ENCODE assay signal across 12 cellular contexts in the genomic region with DNA sequence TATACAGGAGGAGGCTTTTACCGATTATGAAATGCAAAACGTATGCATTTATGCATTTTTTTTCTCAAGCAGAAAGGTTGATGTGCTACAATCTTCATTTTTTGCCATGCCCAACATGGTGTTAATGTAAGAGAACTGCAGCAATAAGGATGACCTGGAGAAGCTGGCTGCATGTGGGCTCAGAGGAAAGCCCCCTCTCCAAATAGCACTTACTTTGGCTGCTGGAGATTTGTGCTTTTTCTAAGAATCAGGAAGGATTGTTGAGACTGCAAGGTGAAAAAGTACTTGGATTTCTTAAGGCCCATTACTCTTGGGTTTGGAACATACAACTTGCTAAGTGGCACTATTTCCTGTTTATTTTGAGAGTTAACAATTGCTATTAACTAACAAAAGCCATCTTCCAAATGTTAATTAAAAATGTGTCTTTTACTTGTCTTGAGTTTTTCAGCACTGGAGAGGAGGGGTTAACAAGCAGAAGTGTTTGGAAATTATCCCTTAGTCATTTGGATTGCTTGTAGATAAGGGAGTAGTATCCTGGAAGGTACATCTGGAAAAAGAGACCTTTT. TPM values are rescaled to one million over a fixed set of nuclear protein-coding genes. Genes with fewer than 3 reads are reported as not detected.
DNase-seq lines count a peak whose midpoint lies in the region; ATAC-seq, FAIRE-seq and TF ChIP-seq lines count a peak whose summit lies in the region.
"Had no signal": no experiment of that assay in that cellular context is flagged by ENCODE, and none has a peak within 500 bp of the region (broad histone marks: within the 10 kb centered on the region; RNA-seq: fewer than 3 reads in every experiment).

No MANE protein-coding gene starts in this region.

- ATAC-seq in GM23338, result no peak
- no peak for ATAC-seq in sciatic nerve
- ATAC-seq: activated naive CD4-positive, alpha-beta T cell treated with anti-CD3 and anti-CD28 coated beads, Interleukin-2, amount 50 U/mL, for 72 hours had no signal

- H3K9me3 Mint-ChIP-seq in GM23338 (peaks cover 15% of the 10 kb centered on the region), progenitor cell of endocrine pancreas (ENCODE audit: low read depth) (peaks cover 3% of the 10 kb centered on the region), Caco-2 (ENCODE audit: unreplicated experiment) (no peaks in the 10 kb centered on the region)
- H3K9me3 Mint-ChIP-seq: activated naive CD4-positive, alpha-beta T cell treated with anti-CD3 and anti-CD28 coated beads, Interleukin-2, amount 50 U/mL, for 72 hours had no signal

- H3K4me1 Mint-ChIP-seq in GM23338 (peaks cover 44% of the 10 kb centered on the region), progenitor cell of endocrine pancreas (ENCODE audit: low read depth) (peaks cover 30% of the 10 kb centered on the region), Caco-2 (ENCODE audit: low read depth, unreplicated experiment) (peaks cover 8% of the 10 kb centered on the region)

- POLR2A ChIA-PET in OCI-LY7 (lab: Charles Lee) (interaction anchor here (1.5 to 2.7 kb wide), 2 partner anchors 10 kb away, joined by 7 to 10 read pairs; no protein-coding TSS in a partner anchor), Caco-2 (lab: Charles Lee) (no interaction called here)

- TF ChIP-seq POLR2A in GM12891 (IDR thresholded peaks at IDR 0.05; ENCODE audit: low read depth, low read length), result no peak

- H3K4me3 Mint-ChIP-seq in GM23338 (peak overlapping the region; percentile 97), progenitor cell of endocrine pancreas (ENCODE audit: low read depth) (peak overlapping the region; percentile 100), Caco-2 (ENCODE audit: unreplicated experiment) (no peak overlapping the region)

- no peak for FAIRE-seq in GM12891 (lab: Jason Lieb, UNC)
- FAIRE-seq: islet of Langerhans had no signal

- DNase-seq in GM23338 (ENCODE audit: low spot score), result peak; percentile 52
- DNase-seq in OCI-LY7 (ENCODE audit: low spot score), result no peak
- DNase-seq in fibroblast of villous mesenchyme (ENCODE audit: low read depth), result no peak
- no peak for DNase-seq in progenitor cell of endocrine pancreas (ENCODE audit: low spot score, unreplicated experiment)
- DNase-seq in Caco-2, result no peak
- DNase-seq in sciatic nerve (ENCODE audit: low spot score), result no peak
- DNase-seq in GM12891 (ENCODE audit: insufficient read length, low spot score), result no peak
- DNase-seq: NCI-H1092 had no signal

- intact Hi-C loops in OCI-LY7 (cut with micrococcal nuclease; ENCODE audit: unreplicated experiment) (no loop called here), Caco-2 (cut with micrococcal nuclease; ENCODE audit: unreplicated experiment) (loop anchor here (5.0 to 10.0 kb wide), 4 partner anchors 228 to 1848 kb away; no protein-coding TSS in a partner anchor), sciatic nerve (cut with DNase I) (no loop called here)

- peaks cover 10% of the 10 kb centered on the region; the same call in 1 of the 2 replicates for H4K20me1 ChIP-seq in GM23338 (replicated peaks; ENCODE audit: insufficient read depth)
- H4K20me1 ChIP-seq in OCI-LY7 (ENCODE audit: insufficient read depth, low read length), result peaks cover 16% of the 10 kb centered on the region; the same call in 1 of the 2 replicates

- H3K79me2 ChIP-seq in GM23338 (replicated peaks; ENCODE audit: insufficient read depth) (peaks cover 60% of the 10 kb centered on the region), OCI-LY7 (ENCODE audit: insufficient read depth, low read depth, low read length) (peaks cover 62% of the 10 kb centered on the region)

- H3K27ac Mint-ChIP-seq in GM23338, result peak overlapping the region; percentile 81
- H3K27ac Mint-ChIP-seq in progenitor cell of endocrine pancreas, result peak overlapping the region; percentile 94
- H3K27ac Mint-ChIP-seq in Caco-2 (ENCODE audit: unreplicated experiment), result no peak overlapping the region
- H3K27ac Mint-ChIP-seq: activated naive CD4-positive, alpha-beta T cell treated with anti-CD3 and anti-CD28 coated beads, Interleukin-2, amount 50 U/mL, for 72 hours had no signal

- H3K27me3 Mint-ChIP-seq in GM23338 (ENCODE audit: insufficient read depth, low read depth, poor library complexity), result peaks cover 34% of the 10 kb centered on the region
- H3K27me3 Mint-ChIP-seq in progenitor cell of endocrine pancreas, result no peaks in the 10 kb centered on the region
- H3K27me3 Mint-ChIP-seq in Caco-2 (ENCODE audit: insufficient read depth, unreplicated experiment), result no peaks in the 10 kb centered on the region

- H3K4me1 ChIP-seq in GM23338 (ENCODE audit: insufficient read depth), result peaks cover 19% of the 10 kb centered on the region
- peaks cover 65% of the 10 kb centered on the region for H3K4me1 ChIP-seq in OCI-LY7 (ENCODE audit: insufficient read depth, low read length, poor library complexity, severe bottlenecking)
- H3K4me1 ChIP-seq in Caco-2, result peaks cover 20% of the 10 kb centered on the region

- H3K9me2 ChIP-seq in GM23338 (ENCODE audit: insufficient read depth) (no peaks in the 10 kb centered on the region), OCI-LY7 (ENCODE audit: insufficient read depth, low read length) (no peaks in the 10 kb centered on the region)

- TF ChIP-seq CTCF in GM23338 (conservative IDR thresholded peaks at IDR 0.05; ENCODE audit: low read depth in 2 of 2), result no peak
- no peak for TF ChIP-seq CTCF in OCI-LY7 (conservative IDR thresholded peaks at IDR 0.05; ENCODE audit: low read length)
- no peak for TF ChIP-seq CTCF in fibroblast of villous mesenchyme (IDR thresholded peaks at IDR 0.05; ENCODE audit: insufficient read depth, low read depth, low read length)
- TF ChIP-seq CTCF in progenitor cell of endocrine pancreas (IDR thresholded peaks at IDR 0.05; ENCODE audit: unreplicated experiment), result no peak
- TF ChIP-seq CTCF in Caco-2 (IDR thresholded peaks at IDR 0.05; ENCODE audit: insufficient read depth in 1 of 2, low read depth in 1 of 2, low read length in 1 of 2, severe bottlenecking in 1 of 2, unreplicated experiment in 1 of 2), result no peak

- BruUV-seq in OCI-LY7 (replicated peaks; lab: Mats Ljungman, UMichigan) (no TSS peak), Caco-2 (replicated peaks; lab: Mats Ljungman, UMichigan) (no TSS peak)

- CTCF ChIA-PET in OCI-LY7 (lab: Charles Lee; ENCODE audit: unreplicated experiment), result interaction anchor here (0.8 kb wide), 1 partner anchor 11 kb away, joined by 3 read pairs; no protein-coding TSS in a partner anchor
- CTCF ChIA-PET in Caco-2 (lab: Charles Lee), result no interaction called here

- peaks cover 60% of the 10 kb centered on the region for H3K36me3 Mint-ChIP-seq in GM23338 (ENCODE audit: low read depth)
- H3K36me3 Mint-ChIP-seq in progenitor cell of endocrine pancreas (ENCODE audit: insufficient read depth), result peaks cover 54% of the 10 kb centered on the region
- peaks cover 71% of the 10 kb centered on the region for H3K36me3 Mint-ChIP-seq in Caco-2 (ENCODE audit: insufficient read depth, unreplicated experiment)

- H3F3A ChIP-seq in GM23338 (replicated peaks; ENCODE audit: low read depth), result peaks cover 20% of the 10 kb centered on the region

- H3K36me3 ChIP-seq in GM23338 (ENCODE audit: insufficient read depth) (peaks cover 8% of the 10 kb centered on the region; the same call in 1 of the 2 replicates), OCI-LY7 (ENCODE audit: insufficient read depth, low read length) (peaks cover 53% of the 10 kb centered on the region), Caco-2 (ENCODE audit: control insufficient read depth, insufficient read depth, low read length) (peaks cover 2% of the 10 kb centered on the region; the same call in 1 of the 2 replicates)
- H3K36me3 ChIP-seq: suprapubic skin had no signal

- peak overlapping the region; percentile 75 for H3K4me3 ChIP-seq in GM23338
- H3K4me3 ChIP-seq in OCI-LY7 (ENCODE audit: low read depth, low read length, poor library complexity, severe bottlenecking), result peak overlapping the region; percentile 94
- H3K4me3 ChIP-seq in fibroblast of villous mesenchyme (ENCODE audit: low read depth, low read length), result peak overlapping the region; percentile 91
- no peak overlapping the region for H3K4me3 ChIP-seq in Caco-2 (ENCODE audit: low read depth, low read length)

- peak overlapping the region; percentile 94 for H3K27ac ChIP-seq in GM23338 (ENCODE audit: low read depth)
- H3K27ac ChIP-seq in OCI-LY7 (ENCODE audit: low read depth, low read length, poor library complexity, severe bottlenecking), result peak overlapping the region; percentile 98
- H3K27ac ChIP-seq: RWPE1, suprapubic skin had no signal

- H3K4me2 ChIP-seq in GM23338, result peak overlapping the region; percentile 80
- H3K4me2 ChIP-seq in OCI-LY7 (ENCODE audit: low read length), result peak overlapping the region; percentile 81

- H2AFZ ChIP-seq in GM23338 (no peak overlapping the region), OCI-LY7 (ENCODE audit: low read length) (no peak overlapping the region)

- H3K9me3 ChIP-seq in OCI-LY7 (ENCODE audit: low read length), result no peaks in the 10 kb centered on the region
- no peaks in the 10 kb centered on the region for H3K9me3 ChIP-seq in Caco-2
- H3K9me3 ChIP-seq: suprapubic skin had no signal

- H3K27me3 ChIP-seq in GM23338 (ENCODE audit: insufficient read depth) (no peaks in the 10 kb centered on the region), Caco-2 (replicated peaks; ENCODE audit: control insufficient read depth, insufficient read depth, low read length) (no peaks in the 10 kb centered on the region)
- H3K27me3 ChIP-seq: suprapubic skin had no signal

TF ChIP-seq in GM23338, 12 proteins besides CTCF, POLR2A, EP300 and RAD21 (continues in another document):
- no peak for TF ChIP-seq EZH2phosphoT487 (IDR thresholded peaks at IDR 0.05; ENCODE audit: unreplicated experiment)
- TF ChIP-seq NANOG (IDR thresholded peaks at IDR 0.05; ENCODE audit: borderline replicate concordance), result peak; percentile 95

TF ChIP-seq in GM12891, 5 proteins besides CTCF, POLR2A, EP300 and RAD21:
- TF ChIP-seq POLR2AphosphoS5 (IDR thresholded peaks at IDR 0.05; ENCODE audit: low read depth, low read length) (no peak), TAF1 (IDR thresholded peaks at IDR 0.05; ENCODE audit: low read depth, low read length) (no peak), PAX5 (IDR thresholded peaks at IDR 0.05; ENCODE audit: insufficient read depth, low read length, severe bottlenecking) (no peak)
TF ChIP-seq in GM12891: peak in this region for 0.

RNA-seq across cellular contexts. Expression of a gene that starts 5.6 kb away (rescaled TPM):
- total RNA-seq in GM23338 (2014; rRNA removed; shearing (Covaris generic)), result 156 and 164 TPM in 2 replicates
- polyA plus RNA-seq in GM23338 (2016; fragmentation: Nextera tagmentation; extraction: Ambion mirVana), result 235 and 245 TPM in 2 replicates
- total RNA-seq in OCI-LY7 (2014; rRNA removed; shearing (Covaris generic)), result 55.2 and 55.3 TPM in 2 replicates
- 58.1 and 78.1 TPM in 2 replicates for total RNA-seq in OCI-LY7 (2022)
- total RNA-seq in fibroblast of villous mesenchyme, result 33.2 and 71.8 TPM in 2 replicates
- total RNA-seq in progenitor cell of endocrine pancreas, result 274 and 293 TPM in 2 replicates
- 76.8 and 77.3 TPM in 2 replicates for total RNA-seq in Caco-2 (2022)
- 18.6 TPM for total RNA-seq in sciatic nerve
- polyA plus RNA-seq in GM12891 (2012; ENCODE audit: low read depth, missing spikeins), result 19.5 TPM
